In the genomic region with DNA sequence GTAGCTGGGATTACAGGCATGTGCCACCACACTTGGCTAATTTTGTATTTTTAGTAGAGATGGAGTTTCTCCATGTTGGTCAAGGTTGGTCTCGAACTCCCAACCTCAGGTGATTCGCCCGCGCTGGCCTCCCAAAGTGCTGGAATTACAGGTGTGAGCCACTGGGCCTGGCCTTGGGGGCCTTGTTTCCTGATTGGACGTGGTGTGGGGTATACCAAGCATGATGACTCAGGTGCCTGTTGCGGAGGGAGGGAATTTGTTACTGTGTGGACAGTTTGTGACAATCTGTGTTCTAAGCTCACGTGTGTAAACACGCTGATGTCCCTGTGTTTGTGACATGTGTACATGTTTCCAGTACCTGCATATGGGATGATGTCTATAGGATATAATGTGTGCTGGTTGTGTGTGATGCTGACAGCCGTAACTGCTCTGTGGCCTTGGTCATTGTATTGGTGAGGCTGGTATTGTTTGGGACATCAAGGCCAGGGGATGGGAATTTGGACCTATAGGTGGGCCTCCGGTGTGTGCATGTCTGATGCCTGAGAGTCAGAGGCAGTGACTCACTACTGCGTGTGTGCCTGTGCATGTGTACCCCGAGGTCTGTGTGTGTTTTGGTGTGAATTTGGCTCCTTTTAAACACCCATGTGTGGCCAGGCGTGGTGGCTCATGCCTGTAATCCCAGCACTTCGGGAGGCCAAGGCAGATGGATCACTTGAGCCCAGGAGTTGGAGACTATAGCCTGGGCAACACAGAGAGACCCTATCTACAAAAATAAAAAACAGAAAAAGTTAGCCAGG, we compare ENCODE assay signal across 7 cellular contexts. TPM values are rescaled to one million over a fixed set of nuclear protein-coding genes. Genes with fewer than 3 reads are reported as not detected.
A peak's percentile ranks its signal among the peaks of the same experiment; 100 is the strongest.
DNase-seq lines count a peak whose midpoint lies in the region; ATAC-seq and TF ChIP-seq lines count a peak whose summit lies in the region.

No MANE protein-coding gene starts in this region.

- no peak overlapping the region for H4K91ac ChIP-seq in IMR-90 (ENCODE audit: insufficient read depth, low read depth, low read length)

- no peak overlapping the region for H3K56ac ChIP-seq in IMR-90 (ENCODE audit: extremely low read depth, insufficient read depth, low read length)

- no peak overlapping the region for H2AFZ ChIP-seq in IMR-90 (replicated peaks; ENCODE audit: low read length, poor library complexity)

- peak overlapping the region; percentile 67; the same call in 1 of the 2 replicates for H3K14ac ChIP-seq in IMR-90 (replicated peaks; ENCODE audit: low read depth, low read length)

- H2BK15ac ChIP-seq in IMR-90 (ENCODE audit: low read depth, low read length): no peak overlapping the region

- peak overlapping the region; percentile 50; the same call in 1 of the 2 replicates for H2AK5ac ChIP-seq in IMR-90 (ENCODE audit: low read depth, low read length)

- H3K9me1 ChIP-seq in IMR-90 (ENCODE audit: insufficient read depth, low read length): peaks cover 17% of the 10 kb centered on the region

- H3K27me3 ChIP-seq in IMR-90 (ENCODE audit: control insufficient read depth, insufficient read depth, low read length): no peaks in the 10 kb centered on the region
- H3K27me3 ChIP-seq in left lung: no peaks in the 10 kb centered on the region
- no peaks in the 10 kb centered on the region for H3K27me3 ChIP-seq in subcutaneous abdominal adipose tissue (ENCODE audit: control insufficient read depth in 5 of 5, insufficient read depth in 4 of 5, low read length in 5 of 5)

- no peaks in the 10 kb centered on the region for H3K9me3 Mint-ChIP-seq in activated T-helper 17 cell treated with anti-CD3 and anti-CD28 coated beads, Interleukin-2, amount 50 U/mL, for 72 hours

- peak overlapping the region; percentile 78 for H3K27ac Mint-ChIP-seq in activated T-helper 17 cell treated with anti-CD3 and anti-CD28 coated beads, Interleukin-2, amount 50 U/mL, for 72 hours

- H3K9ac ChIP-seq in IMR-90 (ENCODE audit: low read depth, low read length) (no peak overlapping the region), subcutaneous abdominal adipose tissue (ENCODE audit: low read length in 5 of 5) (peak overlapping the region in 1 of 5 donors; percentile 54)

- WGBS in IMR-90 (ENCODE audit: extremely low coverage in 2 of 2, insufficient read length in 1 of 2), 2 experiments: 96% methylated on average over 6 of the region's 14 CpGs; no CpG with 5 or more reads in 1 of the 2 experiments

- H3K4me2 ChIP-seq in IMR-90 (ENCODE audit: low read depth, low read length): no peak overlapping the region

- H4K8ac ChIP-seq in IMR-90 (ENCODE audit: low read depth in 2 of 2, low read length in 2 of 2): peak overlapping the region in 1 of 2 experiments; percentile 67; a peak in 2 of 4 replicates

- no peak overlapping the region for H3K4me3 ChIP-seq in IMR-90 (ENCODE audit: insufficient read depth, low read depth, low read length)
- peak overlapping the region in 1 of 2 donors; percentile 96 for H3K4me3 ChIP-seq in left lung
- H3K4me3 ChIP-seq in subcutaneous abdominal adipose tissue (ENCODE audit: low read depth in 1 of 5, low read length in 5 of 5): peak overlapping the region in 3 of 5 donors; percentile 74 to 88 (median 77)

- H3K4me1 Mint-ChIP-seq in activated T-helper 17 cell treated with anti-CD3 and anti-CD28 coated beads, Interleukin-2, amount 50 U/mL, for 72 hours: peaks cover 25% of the 10 kb centered on the region

- dilution Hi-C loops in IMR-90 (cut with HindIII; ENCODE audit: low sequenced_read_pairs, unreplicated experiment): no loop called here

- peak overlapping the region; percentile 94 for H3K4me3 Mint-ChIP-seq in activated T-helper 17 cell treated with anti-CD3 and anti-CD28 coated beads, Interleukin-2, amount 50 U/mL, for 72 hours

- peaks cover 4 to 35% of the 10 kb centered on the region in 2 experiments; a peak in 3 of 4 replicates for H3K79me1 ChIP-seq in IMR-90 (ENCODE audit: low read depth in 1 of 2, low read length in 2 of 2)

- TF ChIP-seq CTCF in IMR-90 (conservative IDR thresholded peaks at IDR 0.05; ENCODE audit: low read depth, low read length) (no peak), left lung (IDR thresholded peaks at IDR 0.05) (no peak)

- no peaks in the 10 kb centered on the region for H3K27me3 Mint-ChIP-seq in activated T-helper 17 cell treated with anti-CD3 and anti-CD28 coated beads, Interleukin-2, amount 50 U/mL, for 72 hours

- H3K18ac ChIP-seq in IMR-90 (ENCODE audit: low read depth, low read length): no peak overlapping the region

- peaks cover 27% of the 10 kb centered on the region for H4K20me1 ChIP-seq in IMR-90 (ENCODE audit: insufficient read depth, low read length)

- no TSS peak for BruUV-seq in IMR-90 (replicated peaks; lab: Mats Ljungman, UMichigan)

- no peak for TF ChIP-seq POLR2A in IMR-90 (IDR thresholded peaks at IDR 0.05; ENCODE audit: low read depth, low read length)

- in situ Hi-C loops in IMR-90 (cut with MboI; ENCODE audit: low sequenced_read_pairs): no loop called here

- no peak overlapping the region for H2BK5ac ChIP-seq in IMR-90 (ENCODE audit: low read depth, low read length, poor library complexity, severe bottlenecking)

- H3K4ac ChIP-seq in IMR-90 (ENCODE audit: low read depth, low read length): peak overlapping the region; percentile 61; the same call in 1 of the 2 replicates

- ATAC-seq in IMR-90 (ENCODE audit: low read depth) (no peak), left lung (no peak)
- no peak for ATAC-seq in activated T-helper 17 cell treated with anti-CD3 and anti-CD28 coated beads, Interleukin-2, amount 50 U/mL, for 72 hours (replicated peaks)

- CTCF ChIA-PET in IMR-90 (lab: Yijun Ruan, JAX): no interaction called here

- H3K27ac ChIP-seq in IMR-90 (ENCODE audit: insufficient read depth, low read length) (no peak overlapping the region; the same call in 1 of the 2 replicates), left lung (peak overlapping the region; percentile 86 to 91), subcutaneous abdominal adipose tissue (ENCODE audit: low read depth, low read length) (peak overlapping the region; percentile 90)

- peaks cover 40% of the 10 kb centered on the region for H3K36me3 Mint-ChIP-seq in activated T-helper 17 cell treated with anti-CD3 and anti-CD28 coated beads, Interleukin-2, amount 50 U/mL, for 72 hours (ENCODE audit: low read depth)

- H2AK9ac ChIP-seq in IMR-90 (replicated peaks; ENCODE audit: low read depth, low read length, poor library complexity): peak overlapping the region; percentile 61

- 0 out of 2 replicates have a peak overlapping the region, but pooled peaks have one; percentile 23 for H2BK120ac ChIP-seq in IMR-90 (ENCODE audit: low read depth, low read length)

- POLR2A ChIA-PET in IMR-90 (lab: Charles Lee; ENCODE audit: unreplicated experiment): no interaction called here

- no peak overlapping the region for H4K5ac ChIP-seq in IMR-90 (ENCODE audit: low read depth, low read length)

- H3K36me3 ChIP-seq in IMR-90 (ENCODE audit: control insufficient read depth, insufficient read depth, low read length): peaks cover 18% of the 10 kb centered on the region
- peaks cover 0 to 22% of the 10 kb centered on the region in 2 donors for H3K36me3 ChIP-seq in left lung
- peaks cover 0 to 27% (median 19%) of the 10 kb centered on the region in 5 donors for H3K36me3 ChIP-seq in subcutaneous abdominal adipose tissue (ENCODE audit: control insufficient read depth in 5 of 5, insufficient read depth in 5 of 5, low read length in 5 of 5)

- no peaks in the 10 kb centered on the region for H3K9me3 ChIP-seq in IMR-90 (ENCODE audit: control insufficient read depth, insufficient read depth, low read length)
- H3K9me3 ChIP-seq in left lung: no peaks in the 10 kb centered on the region
- H3K9me3 ChIP-seq in subcutaneous abdominal adipose tissue (ENCODE audit: control insufficient read depth in 5 of 5, low read length in 5 of 5): no peaks in the 10 kb centered on the region

- H2BK20ac ChIP-seq in IMR-90 (ENCODE audit: low read depth, low read length): no peak overlapping the region

- intact Hi-C loops in IMR-90 (cut with micrococcal nuclease): loop anchor here (5.0 kb wide), 2 partner anchors 45 to 80 kb away; a partner anchor contains a TSS
- intact Hi-C loops in left lung (cut with DNase I): no loop called here

- no peak for DNase-seq in IMR-90
- DNase-seq in left lung: peak in 1 of 2 donors; percentile 59
- DNase-seq in glomerular visceral epithelial cell (ENCODE audit: extremely low spot score): no peak
- DNase-seq in SW 1271 (lab: John Stamatoyannopoulos, UW): no peak
- no peak for DNase-seq in T-helper 9 cell

- H3K4me1 ChIP-seq in IMR-90 (ENCODE audit: control insufficient read depth, insufficient read depth, low read length): peaks cover 21% of the 10 kb centered on the region
- H3K4me1 ChIP-seq in left lung: peaks cover 25 to 35% of the 10 kb centered on the region in 2 donors
- H3K4me1 ChIP-seq in subcutaneous abdominal adipose tissue (ENCODE audit: control insufficient read depth in 5 of 5, insufficient read depth in 5 of 5, low read length in 5 of 5): peaks cover 17 to 43% (median 39%) of the 10 kb centered on the region in 5 donors

- peak overlapping the region; percentile 68; the same call in 1 of the 2 replicates for H3K23ac ChIP-seq in IMR-90 (ENCODE audit: low read depth, low read length)

- no peak for TF ChIP-seq RAD21 in IMR-90 (IDR thresholded peaks at IDR 0.05; ENCODE audit: low read length)

RNA-seq across cellular contexts. Expression of a gene that starts 1.6 kb away (rescaled TPM):
- total RNA-seq in IMR-90 (2012; rRNA removed) (50.5 and 54.1 TPM in 2 replicates), left lung (100 to 1,000 TPM; 139 to 150 TPM)
- 60.2 and 62.7 TPM in 2 replicates for polyA plus RNA-seq in IMR-90 (2012; rRNA removed)
- polyA plus RNA-seq in IMR-90 (2012; cell fraction: cytosol; rRNA removed): 39.4 and 78.4 TPM in 2 replicates
- polyA plus RNA-seq in IMR-90 (2012; cell fraction: nucleus; rRNA removed; ENCODE audit: low replicate concordance): 64.4 and 149 TPM in 2 replicates
- total RNA-seq in activated T-helper 17 cell treated with anti-CD3 and anti-CD28 coated beads, Interleukin-2, amount 50 U/mL, for 72 hours: 10 to 100 TPM; 78.1 to 86.8 TPM

RNA-seq across cellular contexts. Expression of a gene that starts 19.3 kb away (rescaled TPM):
- total RNA-seq in IMR-90 (2012; rRNA removed) (7.9 and 8.3 TPM in 2 replicates), left lung (10 to 100 TPM; 42.6 to 50.4 TPM)
- polyA plus RNA-seq in IMR-90 (2012; rRNA removed): 21.4 and 25.9 TPM in 2 replicates
- 49.0 and 50.2 TPM in 2 replicates for polyA plus RNA-seq in IMR-90 (2012; cell fraction: cytosol; rRNA removed)
- 34.1 and 62.8 TPM in 2 replicates for polyA plus RNA-seq in IMR-90 (2012; cell fraction: nucleus; rRNA removed; ENCODE audit: low replicate concordance)
- 10 to 100 TPM; 29.0 to 31.3 TPM for total RNA-seq in activated T-helper 17 cell treated with anti-CD3 and anti-CD28 coated beads, Interleukin-2, amount 50 U/mL, for 72 hours

RNA-seq across cellular contexts. Expression of a gene that starts 22.0 kb away (rescaled TPM):
- not detected in 2 replicates for total RNA-seq in IMR-90 (2012; rRNA removed)
- polyA plus RNA-seq in IMR-90 (2012; rRNA removed): 0.44 TPM in 1 of 2 replicates, not detected in the other
- polyA plus RNA-seq in IMR-90 (2012; cell fraction: cytosol; rRNA removed): 0.24 and 1.6 TPM in 2 replicates
- polyA plus RNA-seq in IMR-90 (2012; cell fraction: nucleus; rRNA removed; ENCODE audit: low replicate concordance): 0.64 TPM in 1 of 2 replicates, not detected in the other
- 1 to 10 TPM in 1 of 2 donors, not detected in 1; 5.7 TPM for total RNA-seq in activated T-helper 17 cell treated with anti-CD3 and anti-CD28 coated beads, Interleukin-2, amount 50 U/mL, for 72 hours
- total RNA-seq in left lung: under 1 TPM in 1 of 2 donors, not detected in 1; 0.89 TPM

RNA-seq across cellular contexts. Expression of a gene that starts 46.4 kb away (rescaled TPM):
- 28.3 and 30.3 TPM in 2 replicates for total RNA-seq in IMR-90 (2012; rRNA removed)
- 81.3 and 158 TPM in 2 replicates for polyA plus RNA-seq in IMR-90 (2012; rRNA removed)
- 89.7 and 101 TPM in 2 replicates for polyA plus RNA-seq in IMR-90 (2012; cell fraction: cytosol; rRNA removed)
- 76.5 and 101 TPM in 2 replicates for polyA plus RNA-seq in IMR-90 (2012; cell fraction: nucleus; rRNA removed; ENCODE audit: low replicate concordance)
- 100 to 1,000 TPM; 171 to 175 TPM for total RNA-seq in activated T-helper 17 cell treated with anti-CD3 and anti-CD28 coated beads, Interleukin-2, amount 50 U/mL, for 72 hours
- 10 to 100 TPM; 46.1 to 79.1 TPM for total RNA-seq in left lung

RNA-seq across cellular contexts. Expression of a gene that starts 47.1 kb away (rescaled TPM):
- total RNA-seq in IMR-90 (2012; rRNA removed) (0.28 and 0.54 TPM in 2 replicates), left lung (10 to 100 TPM; 15.1 to 17.6 TPM)
- polyA plus RNA-seq in IMR-90 (2012; rRNA removed): 4.9 and 5.4 TPM in 2 replicates
- polyA plus RNA-seq in IMR-90 (2012; cell fraction: cytosol; rRNA removed): 4.2 and 5.8 TPM in 2 replicates
- 6.8 and 12.2 TPM in 2 replicates for polyA plus RNA-seq in IMR-90 (2012; cell fraction: nucleus; rRNA removed; ENCODE audit: low replicate concordance)
- 10 to 100 TPM; 13.0 to 16.6 TPM for total RNA-seq in activated T-helper 17 cell treated with anti-CD3 and anti-CD28 coated beads, Interleukin-2, amount 50 U/mL, for 72 hours
